1 cellular context compared by ENCODE assay signal in the genomic region with DNA sequence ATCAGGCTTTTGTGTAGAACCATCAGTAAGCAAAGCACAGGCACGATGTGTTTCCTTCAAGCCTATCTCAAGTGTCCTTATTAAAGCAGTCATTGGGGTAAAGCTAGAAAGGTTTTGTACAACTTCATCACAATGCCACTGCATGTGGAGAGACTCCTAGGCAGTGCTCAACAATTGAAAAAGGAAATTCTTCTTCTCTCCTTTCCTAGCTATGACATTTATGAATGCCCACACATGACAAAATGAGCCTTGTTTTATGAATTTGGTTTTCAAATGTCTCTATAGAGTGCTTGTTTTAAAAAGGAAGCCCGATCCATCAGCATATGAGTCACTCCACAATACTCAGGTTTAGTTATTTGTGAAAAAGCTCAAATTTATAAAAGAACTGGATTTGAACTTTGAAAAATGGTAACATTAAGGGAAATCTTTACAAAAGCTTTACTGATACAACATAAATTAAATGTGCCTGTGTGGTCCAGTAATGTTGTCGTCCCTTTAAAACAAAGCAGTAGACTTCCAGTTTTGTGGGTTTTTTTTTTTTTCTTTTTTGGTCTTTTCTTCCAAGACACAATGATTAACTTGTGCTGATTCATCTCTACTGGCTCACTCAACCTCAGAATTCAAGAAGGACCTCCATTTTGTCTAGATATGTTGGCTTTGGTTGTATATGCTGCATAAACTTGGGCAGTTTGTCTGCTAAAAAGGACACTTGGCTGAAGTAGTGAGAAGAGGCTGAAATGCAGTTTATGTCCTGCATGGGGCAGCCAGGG.
TF ChIP-seq lines count a peak whose summit lies in the region.

No MANE protein-coding gene starts in this region.

TF ChIP-seq in H1, 55 proteins besides CTCF, POLR2A, EP300 and RAD21 (continued from another document):
- TF ChIP-seq, protein P1, sequence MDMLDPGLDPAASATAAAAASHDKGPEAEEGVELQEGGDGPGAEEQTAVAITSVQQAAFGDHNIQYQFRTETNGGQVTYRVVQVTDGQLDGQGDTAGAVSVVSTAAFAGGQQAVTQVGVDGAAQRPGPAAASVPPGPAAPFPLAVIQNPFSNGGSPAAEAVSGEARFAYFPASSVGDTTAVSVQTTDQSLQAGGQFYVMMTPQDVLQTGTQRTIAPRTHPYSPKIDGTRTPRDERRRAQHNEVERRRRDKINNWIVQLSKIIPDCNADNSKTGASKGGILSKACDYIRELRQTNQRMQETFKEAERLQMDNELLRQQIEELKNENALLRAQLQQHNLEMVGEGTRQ (IDR thresholded peaks at IDR 0.05; ENCODE audit: low read length), result no peak
- TF ChIP-seq, protein P2, sequence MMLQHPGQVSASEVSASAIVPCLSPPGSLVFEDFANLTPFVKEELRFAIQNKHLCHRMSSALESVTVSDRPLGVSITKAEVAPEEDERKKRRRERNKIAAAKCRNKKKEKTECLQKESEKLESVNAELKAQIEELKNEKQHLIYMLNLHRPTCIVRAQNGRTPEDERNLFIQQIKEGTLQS (IDR thresholded peaks at IDR 0.05; ENCODE audit: insufficient read depth, low read depth, low read length), result no peak
- TF ChIP-seq CBX8 (IDR thresholded peaks at IDR 0.05; ENCODE audit: borderline replicate concordance, low read depth, low read length) (no peak), E2F6 (IDR thresholded peaks at IDR 0.05) (no peak), TEAD4 (IDR thresholded peaks at IDR 0.05; ENCODE audit: low read depth, low read length) (no peak), KDM4A (IDR thresholded peaks at IDR 0.05; ENCODE audit: low read depth, low read length, severe bottlenecking) (no peak), PHF8 (conservative IDR thresholded peaks at IDR 0.05; ENCODE audit: low read depth, low read length) (no peak), GABPA (IDR thresholded peaks at IDR 0.05; ENCODE audit: borderline replicate concordance, insufficient read depth, low read length) (no peak), RNF2 (IDR thresholded peaks at IDR 0.05; ENCODE audit: borderline replicate concordance, low read depth, low read length, missing control alignments, poor library complexity, severe bottlenecking) (no peak), SUZ12 (IDR thresholded peaks at IDR 0.05; ENCODE audit: low read length) (no peak), KDM5A (IDR thresholded peaks at IDR 0.05; ENCODE audit: low read length) (no peak), EZH2 (IDR thresholded peaks at IDR 0.05; ENCODE audit: low read depth, low read length, severe bottlenecking) (no peak), SIN3A (conservative IDR thresholded peaks at IDR 0.05 in 1 of 2, IDR thresholded peaks at IDR 0.05 in 1 of 2; ENCODE audit: low read depth in 1 of 2, low read length in 2 of 2) (no peak), TAF7 (optimal IDR thresholded peaks at IDR 0.05; ENCODE audit: borderline replicate concordance, low read depth, low read length) (no peak), POLR2AphosphoS5 (IDR thresholded peaks at IDR 0.05; ENCODE audit: low read depth, low read length) (no peak), TAF1 (IDR thresholded peaks at IDR 0.05; ENCODE audit: low read depth, low read length) (no peak), TCF12 (IDR thresholded peaks at IDR 0.05; ENCODE audit: low read depth, low read length) (no peak)
